8 cellular contexts compared by ENCODE assay signal in genomic region chr1:21594935-21595897, GRCh38.
DNase-seq lines count a peak whose midpoint lies in the region; ATAC-seq and TF ChIP-seq lines count a peak whose summit lies in the region.

No MANE protein-coding gene starts in this region.

- no peak overlapping the region for H3K4me3 ChIP-seq in fibroblast of villous mesenchyme (ENCODE audit: low read depth, low read length)

- DNase-seq in SHP77 (lab: John Stamatoyannopoulos, UW) = peak; percentile 23 to 40
- DNase-seq in SHP77 treated with DMSO at 0.1 percent for 48 hours (lab: John Stamatoyannopoulos, UW) = no peak
- DNase-seq in NCI-H446 (lab: John Stamatoyannopoulos, UW) = peak; percentile 69 to 78
- peak; percentile 16 for DNase-seq in activated T-cell treated with anti-CD3 and anti-CD28 coated beads for 1 hour (ENCODE audit: low read depth)
- DNase-seq in fibroblast of villous mesenchyme (ENCODE audit: low read depth) = peak; percentile 42
- DNase-seq in posterior cingulate gyrus = peak in 7 of 10 donors; percentile 55 to 94 (median 73)
- no peak for DNase-seq in NCI-H187 treated with DMSO at 0.1 percent for 48 hours (lab: John Stamatoyannopoulos, UW)

- intact Hi-C loops in posterior cingulate gyrus (cut with DNase I) = loop anchor here (5.0 kb wide), 1 partner anchor 88 kb away; the partner anchor contains the start of gene ALPL

- ATAC-seq in GM18858 (IDR thresholded peaks at IDR 0.05; ENCODE audit: unreplicated experiment) = no peak

- peak; percentile 77 for TF ChIP-seq CTCF in fibroblast of villous mesenchyme (IDR thresholded peaks at IDR 0.05; ENCODE audit: insufficient read depth, low read depth, low read length)

Comparison
In these comparisons a context has a peak if more than half of its experiments do, and no peak if none do; other contexts are left out.
1. DNase-seq: peak in SHP77 (2 of 2), NCI-H446 (2 of 2), activated T-cell treated with anti-CD3 and anti-CD28 coated beads for 1 hour (single experiment), fibroblast of villous mesenchyme (single experiment) and posterior cingulate gyrus (7 of 10); none in SHP77 treated with DMSO at 0.1 percent for 48 hours (single experiment) and NCI-H187 treated with DMSO at 0.1 percent for 48 hours (single experiment).